In the genomic region with DNA sequence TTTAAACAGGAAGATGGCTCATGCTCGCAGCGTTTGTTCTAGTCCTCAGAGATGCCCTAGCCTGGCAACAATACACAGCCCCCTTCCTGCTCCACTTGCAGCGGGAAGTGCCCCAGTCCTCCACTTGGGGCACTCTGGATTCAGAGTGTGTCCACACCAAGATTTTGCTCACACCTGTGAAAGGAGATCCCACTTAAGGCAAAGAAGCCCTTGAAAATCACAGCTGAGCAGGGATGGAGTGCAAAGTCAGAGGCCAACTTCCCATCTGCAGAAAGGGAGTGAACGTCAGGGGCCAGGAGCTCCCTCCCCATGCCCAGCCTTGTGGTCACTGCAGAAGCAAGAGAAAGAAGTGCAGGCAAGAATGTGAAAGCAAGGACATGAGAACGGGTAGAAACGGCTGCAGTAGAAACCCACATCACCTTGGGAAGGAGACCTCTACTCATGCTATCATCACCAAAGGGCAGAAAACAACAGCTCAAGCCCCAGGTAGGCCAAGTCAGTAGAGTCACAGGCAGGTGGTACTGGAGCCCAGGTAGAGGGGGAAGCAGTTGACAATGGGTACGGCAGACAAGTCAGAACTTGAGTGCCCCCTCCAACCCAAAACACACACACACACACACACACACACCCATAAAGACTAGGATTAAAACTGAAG, we compare ENCODE assay signal across 20 cellular contexts.
"Had no signal": no experiment of that assay in that cellular context is flagged by ENCODE, and none has a peak within 500 bp of the region (broad histone marks: within the 10 kb centered on the region; RNA-seq: fewer than 3 reads in every experiment).

No MANE protein-coding gene starts in this region.

- H3K4me1 ChIP-seq: ascending aorta, breast epithelium, gastrocnemius medialis, heart left ventricle, parathyroid adenoma, thyroid gland, vagina had no signal

- H3K9ac ChIP-seq: parathyroid adenoma had no signal

- H2AFZ ChIP-seq: parathyroid adenoma had no signal

- H3K9me3 ChIP-seq: ascending aorta, breast epithelium, gastrocnemius medialis, heart left ventricle, mucosa of descending colon, thyroid gland, vagina had no signal

- H3K4me3 ChIP-seq: ascending aorta, breast epithelium, gastrocnemius medialis, heart left ventricle, mucosa of descending colon, thyroid gland, vagina had no signal

- H3K27me3 ChIP-seq: ascending aorta, thyroid gland, vagina had no signal

- DNase-seq: activated CD4-positive, alpha-beta T cell treated with anti-CD3 and anti-CD28 coated beads, Interleukin-2, amount 50 U/mL, for 1 hour; activated naive CD4-positive, alpha-beta T cell treated with anti-CD3 and anti-CD28 coated beads for 36 hours; activated naive CD8-positive, alpha-beta T cell treated with anti-CD3 and anti-CD28 coated beads, Interleukin-2, amount 50 U/mL, for 24 hours; activated T-cell treated with anti-CD3 and anti-CD28 coated beads for 4 hours; cerebellar nuclear complex; dermis blood vessel endothelial cell; gastrocnemius medialis; mammary epithelial cell; mucosa of descending colon; naive thymus-derived CD4-positive, alpha-beta T cell; stimulated activated CD4-positive, alpha-beta T cell treated with anti-CD3 and anti-CD28 coated beads, Interleukin-2, amount 100 ng/mL, for 48 hours; stimulated activated naive B cell treated with anti-CD40 and anti-IgM and Interleukin-4, amounts not matched to agents 10 μg/mL and 1 μg/mL and 100 μg/mL, for 72 hours; thyroid gland had no signal

- H3K27ac ChIP-seq: ascending aorta, breast epithelium, gastrocnemius medialis, heart left ventricle, parathyroid adenoma, thyroid gland, vagina had no signal

- H3K36me3 ChIP-seq: ascending aorta, breast epithelium, gastrocnemius medialis, heart left ventricle, thyroid gland, vagina had no signal

- H3K79me2 ChIP-seq: parathyroid adenoma had no signal

- ATAC-seq: activated CD4-positive, CD25-positive, alpha-beta regulatory T cell treated with anti-CD3 and anti-CD28 coated beads, Interleukin-2, amount 50 U/mL, for 24 hours; activated naive CD8-positive, alpha-beta T cell treated with anti-CD3 and anti-CD28 coated beads, Interleukin-2, amount 50 U/mL, for 24 hours; activated T-helper 17 cell treated with anti-CD3 and anti-CD28 coated beads, Interleukin-2, amount 50 U/mL, for 72 hours; gastrocnemius medialis; heart left ventricle; mucosa of descending colon; naive thymus-derived CD4-positive, alpha-beta T cell had no signal
